ENCODE assay signal across 19 cellular contexts in the genomic region with DNA sequence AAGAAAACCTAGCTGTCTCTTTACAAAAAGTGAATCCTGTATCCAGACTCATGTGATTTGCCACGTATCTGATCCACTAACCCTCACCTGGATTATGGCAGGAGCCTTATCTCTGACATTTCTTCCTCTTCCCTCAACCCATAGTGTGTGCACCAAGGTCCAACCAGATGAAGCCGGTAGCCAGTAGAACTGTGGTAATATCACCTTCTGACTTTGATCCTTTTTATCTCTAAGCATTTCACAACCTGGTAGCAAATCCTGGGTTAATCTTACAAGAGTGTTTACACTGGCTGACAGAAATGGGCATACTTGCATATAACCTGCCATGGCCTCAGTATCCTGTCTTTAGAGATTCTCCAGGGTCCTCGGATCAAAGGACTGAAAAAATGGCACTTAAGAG. TPM values are rescaled to one million over a fixed set of nuclear protein-coding genes. Genes with fewer than 3 reads are reported as not detected.
A peak's percentile ranks its signal among the peaks of the same experiment; 100 is the strongest.
DNase-seq lines count a peak whose midpoint lies in the region; ATAC-seq, FAIRE-seq and TF ChIP-seq lines count a peak whose summit lies in the region.
"Had no signal": no experiment of that assay in that cellular context is flagged by ENCODE, and none has a peak within 500 bp of the region (broad histone marks: within the 10 kb centered on the region; RNA-seq: fewer than 3 reads in every experiment).

No MANE protein-coding gene starts in this region.

- H3K4me1 Mint-ChIP-seq in activated naive CD4-positive, alpha-beta T cell treated with anti-CD3 and anti-CD28 coated beads, Interleukin-2, amount 50 U/mL, for 24 hours: peaks cover 26% of the 10 kb centered on the region
- H3K4me1 Mint-ChIP-seq in activated T-helper 17 cell treated with anti-CD3 and anti-CD28 coated beads, Interleukin-2, amount 50 U/mL, for 72 hours: peaks cover 22% of the 10 kb centered on the region
- H3K4me1 Mint-ChIP-seq in stimulated activated effector memory CD8-positive, alpha-beta T cell treated with anti-CD3 and anti-CD28 coated beads, Interleukin-12 subunit alpha, Interleukin-12 subunit beta, amount 100 ng/mL, for 72 hours: peaks cover 29% of the 10 kb centered on the region

- no peaks in the 10 kb centered on the region for H3K9me3 ChIP-seq in HepG2 (ENCODE audit: low read length)

- H3K27me3 ChIP-seq in HepG2 (ENCODE audit: control insufficient read depth in 1 of 2, insufficient read depth in 2 of 2, low read length in 2 of 2): no peaks in the 10 kb centered on the region
- H3K27me3 ChIP-seq: esophagus muscularis mucosa had no signal

- peak overlapping the region; percentile 17 for H3K27ac ChIP-seq in HepG2 (ENCODE audit: extremely low read length, insufficient read depth, low read length)
- H3K27ac ChIP-seq: esophagus muscularis mucosa had no signal

- CTCF ChIA-PET in HepG2 (lab: Yijun Ruan, JAX; ENCODE audit: low intra/inter-chr PET ratio, low total read pairs): no interaction called here

- peaks cover 21% of the 10 kb centered on the region for H3K79me2 ChIP-seq in HepG2 (ENCODE audit: insufficient read depth, low read length)

- no peaks in the 10 kb centered on the region for H3K27me3 Mint-ChIP-seq in activated naive CD4-positive, alpha-beta T cell treated with anti-CD3 and anti-CD28 coated beads, Interleukin-2, amount 50 U/mL, for 24 hours
- no peaks in the 10 kb centered on the region for H3K27me3 Mint-ChIP-seq in activated T-helper 17 cell treated with anti-CD3 and anti-CD28 coated beads, Interleukin-2, amount 50 U/mL, for 72 hours
- H3K27me3 Mint-ChIP-seq: activated CD4-positive, alpha-beta T cell treated with anti-CD3 and anti-CD28 coated beads for 36 hours; dendritic cell treated with granulocyte-macrophage colony-stimulating factor and Interleukin-4, amounts not matched to agents 40 ng/mL and 50 ng/mL, for 4 days had no signal

- no peak overlapping the region for H2AFZ ChIP-seq in HepG2 (ENCODE audit: low read length)

- TF ChIP-seq RAD21 in HepG2 (CRISPR knock-in tag; IDR thresholded peaks at IDR 0.05): no peak

- intact Hi-C loops in HepG2 (cut with micrococcal nuclease; ENCODE audit: unreplicated experiment): no loop called here

- H3K9me3 Mint-ChIP-seq in activated naive CD4-positive, alpha-beta T cell treated with anti-CD3 and anti-CD28 coated beads, Interleukin-2, amount 50 U/mL, for 24 hours: peaks cover 17% of the 10 kb centered on the region
- H3K9me3 Mint-ChIP-seq in activated T-helper 17 cell treated with anti-CD3 and anti-CD28 coated beads, Interleukin-2, amount 50 U/mL, for 72 hours: peaks cover 10% of the 10 kb centered on the region
- H3K9me3 Mint-ChIP-seq in stimulated activated effector memory CD8-positive, alpha-beta T cell treated with anti-CD3 and anti-CD28 coated beads, Interleukin-12 subunit alpha, Interleukin-12 subunit beta, amount 100 ng/mL, for 72 hours: peaks cover 21% of the 10 kb centered on the region

- POLR2A ChIA-PET in HepG2 (lab: Yijun Ruan, JAX): no interaction called here

- no peak for ATAC-seq in activated T-helper 17 cell treated with anti-CD3 and anti-CD28 coated beads, Interleukin-2, amount 50 U/mL, for 72 hours (replicated peaks)
- ATAC-seq in HepG2: peak; percentile 13; the same call in 2 of the 3 replicates
- no peak for ATAC-seq in stimulated activated effector memory CD8-positive, alpha-beta T cell treated with anti-CD3 and anti-CD28 coated beads, Interleukin-12 subunit alpha, Interleukin-12 subunit beta, amount 100 ng/mL, for 72 hours
- ATAC-seq in GM19463 (IDR thresholded peaks at IDR 0.05; ENCODE audit: unreplicated experiment): no peak
- ATAC-seq: activated CD4-positive, alpha-beta T cell treated with anti-CD3 and anti-CD28 coated beads for 36 hours; Right ventricle myocardium inferior had no signal

- BruUV-seq in HepG2 (replicated peaks; lab: Mats Ljungman, UMichigan): no TSS peak

- peaks cover 21% of the 10 kb centered on the region for H3K4me1 ChIP-seq in HepG2 (ENCODE audit: insufficient read depth, low read length)

- peak overlapping the region; percentile 96 for H3K4me3 Mint-ChIP-seq in activated naive CD4-positive, alpha-beta T cell treated with anti-CD3 and anti-CD28 coated beads, Interleukin-2, amount 50 U/mL, for 24 hours
- H3K4me3 Mint-ChIP-seq in activated T-helper 17 cell treated with anti-CD3 and anti-CD28 coated beads, Interleukin-2, amount 50 U/mL, for 72 hours: peak overlapping the region; percentile 94
- peak overlapping the region; percentile 92 for H3K4me3 Mint-ChIP-seq in stimulated activated effector memory CD8-positive, alpha-beta T cell treated with anti-CD3 and anti-CD28 coated beads, Interleukin-12 subunit alpha, Interleukin-12 subunit beta, amount 100 ng/mL, for 72 hours

- H3K27ac Mint-ChIP-seq in activated naive CD4-positive, alpha-beta T cell treated with anti-CD3 and anti-CD28 coated beads, Interleukin-2, amount 50 U/mL, for 24 hours: no peak overlapping the region
- no peak overlapping the region for H3K27ac Mint-ChIP-seq in activated T-helper 17 cell treated with anti-CD3 and anti-CD28 coated beads, Interleukin-2, amount 50 U/mL, for 72 hours
- no peak overlapping the region for H3K27ac Mint-ChIP-seq in stimulated activated effector memory CD8-positive, alpha-beta T cell treated with anti-CD3 and anti-CD28 coated beads, Interleukin-12 subunit alpha, Interleukin-12 subunit beta, amount 100 ng/mL, for 72 hours
- H3K27ac Mint-ChIP-seq: activated CD4-positive, alpha-beta T cell treated with anti-CD3 and anti-CD28 coated beads for 36 hours; dendritic cell treated with granulocyte-macrophage colony-stimulating factor and Interleukin-4, amounts not matched to agents 40 ng/mL and 50 ng/mL, for 4 days had no signal

- TF ChIP-seq POLR2A in HepG2 (IDR thresholded peaks at IDR 0.05; ENCODE audit: insufficient read depth in 1 of 2, low read depth in 2 of 2, low read length in 2 of 2): no peak

- in situ Hi-C loops in HepG2 (cut with HindIII; ENCODE audit: extremely low pct_ligation_motif_present, low pct_unique_long_range_greater_than_20kb): loop anchor here (10.0 kb wide), 1 partner anchor 240 kb away; the partner anchor contains the start of gene ZNF329

- H3K36me3 Mint-ChIP-seq in activated naive CD4-positive, alpha-beta T cell treated with anti-CD3 and anti-CD28 coated beads, Interleukin-2, amount 50 U/mL, for 24 hours: peaks cover 52% of the 10 kb centered on the region
- peaks cover 68% of the 10 kb centered on the region for H3K36me3 Mint-ChIP-seq in activated T-helper 17 cell treated with anti-CD3 and anti-CD28 coated beads, Interleukin-2, amount 50 U/mL, for 72 hours (ENCODE audit: low read depth)
- peaks cover 46% of the 10 kb centered on the region for H3K36me3 Mint-ChIP-seq in stimulated activated effector memory CD8-positive, alpha-beta T cell treated with anti-CD3 and anti-CD28 coated beads, Interleukin-12 subunit alpha, Interleukin-12 subunit beta, amount 100 ng/mL, for 72 hours

- no peak for TF ChIP-seq CTCF in HepG2 (CRISPR knock-in tag; IDR thresholded peaks at IDR 0.05)

- FAIRE-seq in HepG2 (lab: Jason Lieb, UNC): peak; percentile 70
- no peak for FAIRE-seq in HTR-8/SVneo (lab: Jason Lieb, UNC)

- no peaks in the 10 kb centered on the region for H4K20me1 ChIP-seq in HepG2 (ENCODE audit: insufficient read depth, low read length)

- H3K9ac ChIP-seq in HepG2 (ENCODE audit: insufficient read depth, low read depth, low read length): no peak overlapping the region

- H3K4me3 ChIP-seq in HepG2 (replicated peaks in 1 of 3; ENCODE audit: insufficient read depth in 1 of 3, low read depth in 2 of 3, low read length in 3 of 3): 0 out of 6 replicates have a peak overlapping the region, but pooled peaks of 1 of the 3 experiments have one; percentile 86

- 40% methylated on average over 2 of the region's 3 CpGs for WGBS in HepG2 (ENCODE audit: low lambda C conversion rate)

- no peak for DNase-seq in activated naive CD4-positive, alpha-beta T cell treated with anti-CD3 and anti-CD28 coated beads, Interleukin-2, amount 50 U/mL, for 16 hours
- DNase-seq in HepG2 (ENCODE audit: low spot score) (peak; percentile 13), HTR-8/SVneo (ENCODE audit: insufficient read length, low spot score) (no peak)
- no peak for DNase-seq in stimulated activated effector memory CD8-positive, alpha-beta T cell treated with anti-CD3 and anti-CD28 coated beads, Interleukin-12 subunit alpha, Interleukin-12 subunit beta, amount 100 ng/mL, for 72 hours (ENCODE audit: low spot score in 2 of 2)
- no peak for DNase-seq in activated CD4-positive, alpha-beta T cell treated with anti-CD3 and anti-CD28 coated beads, Interleukin-2, amount 50 U/mL, for 4 hours
- DNase-seq: activated CD4-positive, alpha-beta T cell treated with anti-CD3 and anti-CD28 coated beads for 36 hours; activated effector memory CD4-positive, alpha-beta T cell treated with Interleukin-2 at 50 U/mL for 16 hours; head of caudate nucleus; islet precursor cell; NCI-H1436 treated with DMSO at 0.1 percent for 48 hours; NCI-H226; T-helper 9 cell had no signal

- peak in 1 of 2 experiments; percentile 55; a peak in 1 of 4 replicates for TF ChIP-seq EP300 in HepG2 (IDR thresholded peaks at IDR 0.05; ENCODE audit: low read depth in 2 of 2, low read length in 2 of 2)
- TF ChIP-seq EP300 in HepG2 (CRISPR knock-in tag; IDR thresholded peaks at IDR 0.05; ENCODE audit: borderline replicate concordance): no peak

- peaks cover 3 to 11% of the 10 kb centered on the region in 2 experiments; a peak in 3 of 5 replicates for H3K36me3 ChIP-seq in HepG2 (replicated peaks in 1 of 2; ENCODE audit: control insufficient read depth in 1 of 2, insufficient read depth in 2 of 2, low read length in 2 of 2)

- peak overlapping the region; percentile 75 for H3K4me2 ChIP-seq in HepG2 (ENCODE audit: low read depth, low read length)

RNA-seq across cellular contexts. Expression of gene ZNF417, which starts 1.9 kb away (rescaled TPM):
- 10 to 100 TPM; 15.4 to 26.3 TPM for total RNA-seq in activated T-helper 17 cell treated with anti-CD3 and anti-CD28 coated beads, Interleukin-2, amount 50 U/mL, for 72 hours
- total RNA-seq in HepG2 (2016; rRNA removed; fragmentation: Illumina TruSeq; extraction: Trizol): 13.7 and 14.1 TPM in 2 replicates
- 1.1 and 2.1 TPM in 2 replicates for total RNA-seq in HepG2 (2016; cell fraction: cytosol; rRNA removed; fragmentation: Illumina TruSeq; extraction: Trizol; ENCODE audit: low read depth)
- 12.2 and 16.0 TPM in 2 replicates for total RNA-seq in HepG2 (2016; cell fraction: insoluble cytoplasmic fraction; rRNA removed; fragmentation: Illumina TruSeq; extraction: Trizol)
- total RNA-seq in HepG2 (2016; cell fraction: membrane; rRNA removed; fragmentation: Illumina TruSeq; extraction: Trizol): 5.0 and 5.4 TPM in 2 replicates
- total RNA-seq in HepG2 (2016; cell fraction: nucleus; rRNA removed; fragmentation: Illumina TruSeq; extraction: Trizol): 18.0 and 19.8 TPM in 2 replicates
- polyA plus RNA-seq in HepG2 (2011; rRNA removed): 2.9 and 3.2 TPM in 2 replicates
- polyA plus RNA-seq in HepG2 (2011; cell fraction: cytosol; rRNA removed): 1.2 and 1.9 TPM in 2 replicates
- 7.2 and 7.4 TPM in 2 replicates for polyA plus RNA-seq in HepG2 (2011; cell fraction: nucleus; rRNA removed)
- 3.5 and 3.9 TPM in 2 replicates for polyA plus RNA-seq in HepG2 (2012)
- 0.35 and 2.0 TPM in 2 replicates for polyA plus RNA-seq in HepG2 (2016; cell fraction: cytosol; fragmentation: Illumina TruSeq; extraction: Trizol; ENCODE audit: low read depth)
- 2.8 and 3.3 TPM in 2 replicates for polyA plus RNA-seq in HepG2 (2016; cell fraction: insoluble cytoplasmic fraction; fragmentation: Illumina TruSeq; extraction: Trizol; ENCODE audit: low read depth)
- 1.3 and 1.8 TPM in 2 replicates for polyA plus RNA-seq in HepG2 (2016; cell fraction: membrane; fragmentation: Illumina TruSeq; extraction: Trizol; ENCODE audit: low read depth)
- 11.3 and 15.1 TPM in 2 replicates for polyA plus RNA-seq in HepG2 (2016; cell fraction: nucleus; fragmentation: Illumina TruSeq; extraction: Trizol; ENCODE audit: insufficient read depth, low read depth)
- 6.4 and 7.5 TPM in 2 replicates for polyA minus RNA-seq in HepG2 (2011; rRNA and poly(A)+ RNA removed; ENCODE audit: low replicate concordance)
- polyA minus RNA-seq in HepG2 (2011; cell fraction: cytosol; rRNA and poly(A)+ RNA removed): 2.6 and 4.8 TPM in 2 replicates
- polyA minus RNA-seq in HepG2 (2011; cell fraction: nucleus; rRNA and poly(A)+ RNA removed): 23.2 and 23.7 TPM in 2 replicates

RNA-seq across cellular contexts. Expression of gene ZNF418, which starts 20.7 kb away (rescaled TPM):
- 1 to 10 TPM; 1.0 to 6.7 TPM for total RNA-seq in activated T-helper 17 cell treated with anti-CD3 and anti-CD28 coated beads, Interleukin-2, amount 50 U/mL, for 72 hours
- 0.27 TPM in 1 of 2 replicates, not detected in the other for total RNA-seq in HepG2 (2016; rRNA removed; fragmentation: Illumina TruSeq; extraction: Trizol)
- total RNA-seq in HepG2 (2016; cell fraction: cytosol; rRNA removed; fragmentation: Illumina TruSeq; extraction: Trizol; ENCODE audit: low read depth): 0.44 and 0.51 TPM in 2 replicates
- total RNA-seq in HepG2 (2016; cell fraction: insoluble cytoplasmic fraction; rRNA removed; fragmentation: Illumina TruSeq; extraction: Trizol): 0.32 TPM in 1 of 2 replicates, not detected in the other
- total RNA-seq in HepG2 (2016; cell fraction: membrane; rRNA removed; fragmentation: Illumina TruSeq; extraction: Trizol): 0.45 and 0.65 TPM in 2 replicates
- total RNA-seq in HepG2 (2016; cell fraction: nucleus; rRNA removed; fragmentation: Illumina TruSeq; extraction: Trizol): 0.31 and 0.37 TPM in 2 replicates
- 0.03 and 0.07 TPM in 2 replicates for polyA plus RNA-seq in HepG2 (2011; rRNA removed)
- polyA plus RNA-seq in HepG2 (2011; cell fraction: cytosol; rRNA removed): not detected in 2 replicates
- polyA plus RNA-seq in HepG2 (2011; cell fraction: nucleus; rRNA removed): 0.16 and 1.5 TPM in 2 replicates
- polyA plus RNA-seq in HepG2 (2012): 0.04 and 0.23 TPM in 2 replicates
- polyA plus RNA-seq in HepG2 (2016; cell fraction: cytosol; fragmentation: Illumina TruSeq; extraction: Trizol; ENCODE audit: low read depth): not detected in 2 replicates
- polyA plus RNA-seq in HepG2 (2016; cell fraction: insoluble cytoplasmic fraction; fragmentation: Illumina TruSeq; extraction: Trizol; ENCODE audit: low read depth): not detected in 2 replicates
- not detected in 2 replicates for polyA plus RNA-seq in HepG2 (2016; cell fraction: membrane; fragmentation: Illumina TruSeq; extraction: Trizol; ENCODE audit: low read depth)
- 0.42 and 0.89 TPM in 2 replicates for polyA plus RNA-seq in HepG2 (2016; cell fraction: nucleus; fragmentation: Illumina TruSeq; extraction: Trizol; ENCODE audit: insufficient read depth, low read depth)
- 0.28 TPM in 1 of 2 replicates, not detected in the other for polyA minus RNA-seq in HepG2 (2011; rRNA and poly(A)+ RNA removed; ENCODE audit: low replicate concordance)
- not detected in 2 replicates for polyA minus RNA-seq in HepG2 (2011; cell fraction: cytosol; rRNA and poly(A)+ RNA removed)
- polyA minus RNA-seq in HepG2 (2011; cell fraction: nucleus; rRNA and poly(A)+ RNA removed): 1.4 and 1.6 TPM in 2 replicates

RNA-seq across cellular contexts. Expression of gene ZNF814, which starts 25.7 kb away (rescaled TPM):
- 10 to 100 TPM; 16.2 to 21.5 TPM for total RNA-seq in activated T-helper 17 cell treated with anti-CD3 and anti-CD28 coated beads, Interleukin-2, amount 50 U/mL, for 72 hours
- total RNA-seq in HepG2 (2016; rRNA removed; fragmentation: Illumina TruSeq; extraction: Trizol): 2.3 and 3.4 TPM in 2 replicates
- total RNA-seq in HepG2 (2016; cell fraction: cytosol; rRNA removed; fragmentation: Illumina TruSeq; extraction: Trizol; ENCODE audit: low read depth): 0.61 and 0.71 TPM in 2 replicates
- total RNA-seq in HepG2 (2016; cell fraction: insoluble cytoplasmic fraction; rRNA removed; fragmentation: Illumina TruSeq; extraction: Trizol): 2.3 and 2.9 TPM in 2 replicates
- total RNA-seq in HepG2 (2016; cell fraction: membrane; rRNA removed; fragmentation: Illumina TruSeq; extraction: Trizol): 1.4 and 1.5 TPM in 2 replicates
- 5.0 and 5.4 TPM in 2 replicates for total RNA-seq in HepG2 (2016; cell fraction: nucleus; rRNA removed; fragmentation: Illumina TruSeq; extraction: Trizol)
- polyA plus RNA-seq in HepG2 (2011; rRNA removed): 2.1 and 2.5 TPM in 2 replicates
- polyA plus RNA-seq in HepG2 (2011; cell fraction: cytosol; rRNA removed): 0.71 and 1.0 TPM in 2 replicates
- 2.6 and 4.3 TPM in 2 replicates for polyA plus RNA-seq in HepG2 (2011; cell fraction: nucleus; rRNA removed)
- polyA plus RNA-seq in HepG2 (2012): 5.2 and 5.4 TPM in 2 replicates
- polyA plus RNA-seq in HepG2 (2016; cell fraction: cytosol; fragmentation: Illumina TruSeq; extraction: Trizol; ENCODE audit: low read depth): 0.24 and 0.27 TPM in 2 replicates
- 0.91 and 0.98 TPM in 2 replicates for polyA plus RNA-seq in HepG2 (2016; cell fraction: insoluble cytoplasmic fraction; fragmentation: Illumina TruSeq; extraction: Trizol; ENCODE audit: low read depth)
- polyA plus RNA-seq in HepG2 (2016; cell fraction: membrane; fragmentation: Illumina TruSeq; extraction: Trizol; ENCODE audit: low read depth): 0.21 and 1.1 TPM in 2 replicates
- polyA plus RNA-seq in HepG2 (2016; cell fraction: nucleus; fragmentation: Illumina TruSeq; extraction: Trizol; ENCODE audit: insufficient read depth, low read depth): 7.3 and 7.5 TPM in 2 replicates
- polyA minus RNA-seq in HepG2 (2011; rRNA and poly(A)+ RNA removed; ENCODE audit: low replicate concordance): 7.9 and 8.9 TPM in 2 replicates
- polyA minus RNA-seq in HepG2 (2011; cell fraction: cytosol; rRNA and poly(A)+ RNA removed): 0.89 and 1.1 TPM in 2 replicates
- 12.0 and 13.2 TPM in 2 replicates for polyA minus RNA-seq in HepG2 (2011; cell fraction: nucleus; rRNA and poly(A)+ RNA removed)

RNA-seq across cellular contexts. Expression of gene ZNF256, which starts 33.0 kb away (rescaled TPM):
- total RNA-seq in activated T-helper 17 cell treated with anti-CD3 and anti-CD28 coated beads, Interleukin-2, amount 50 U/mL, for 72 hours: 1 to 10 TPM; 4.3 to 7.8 TPM
- 6.0 and 6.7 TPM in 2 replicates for total RNA-seq in HepG2 (2016; rRNA removed; fragmentation: Illumina TruSeq; extraction: Trizol)
- 1.0 and 2.1 TPM in 2 replicates for total RNA-seq in HepG2 (2016; cell fraction: cytosol; rRNA removed; fragmentation: Illumina TruSeq; extraction: Trizol; ENCODE audit: low read depth)
- 5.9 and 6.1 TPM in 2 replicates for total RNA-seq in HepG2 (2016; cell fraction: insoluble cytoplasmic fraction; rRNA removed; fragmentation: Illumina TruSeq; extraction: Trizol)
- total RNA-seq in HepG2 (2016; cell fraction: membrane; rRNA removed; fragmentation: Illumina TruSeq; extraction: Trizol): 3.1 and 4.6 TPM in 2 replicates
- total RNA-seq in HepG2 (2016; cell fraction: nucleus; rRNA removed; fragmentation: Illumina TruSeq; extraction: Trizol): 7.6 and 8.7 TPM in 2 replicates
- polyA plus RNA-seq in HepG2 (2011; rRNA removed): 3.1 and 3.8 TPM in 2 replicates
- 1.9 and 2.7 TPM in 2 replicates for polyA plus RNA-seq in HepG2 (2011; cell fraction: cytosol; rRNA removed)
- 4.2 and 4.4 TPM in 2 replicates for polyA plus RNA-seq in HepG2 (2011; cell fraction: nucleus; rRNA removed)
- polyA plus RNA-seq in HepG2 (2012): 2.4 and 3.6 TPM in 2 replicates
- 0.68 and 0.81 TPM in 2 replicates for polyA plus RNA-seq in HepG2 (2016; cell fraction: cytosol; fragmentation: Illumina TruSeq; extraction: Trizol; ENCODE audit: low read depth)
- 4.2 TPM in 2 replicates for polyA plus RNA-seq in HepG2 (2016; cell fraction: insoluble cytoplasmic fraction; fragmentation: Illumina TruSeq; extraction: Trizol; ENCODE audit: low read depth)
- 1.5 and 1.9 TPM in 2 replicates for polyA plus RNA-seq in HepG2 (2016; cell fraction: membrane; fragmentation: Illumina TruSeq; extraction: Trizol; ENCODE audit: low read depth)
- 9.4 and 10.6 TPM in 2 replicates for polyA plus RNA-seq in HepG2 (2016; cell fraction: nucleus; fragmentation: Illumina TruSeq; extraction: Trizol; ENCODE audit: insufficient read depth, low read depth)
- polyA minus RNA-seq in HepG2 (2011; rRNA and poly(A)+ RNA removed; ENCODE audit: low replicate concordance): 2.1 TPM in 1 of 2 replicates, not detected in the other
- 2.3 and 3.2 TPM in 2 replicates for polyA minus RNA-seq in HepG2 (2011; cell fraction: cytosol; rRNA and poly(A)+ RNA removed)
- polyA minus RNA-seq in HepG2 (2011; cell fraction: nucleus; rRNA and poly(A)+ RNA removed): 7.0 and 8.3 TPM in 2 replicates

RNA-seq across cellular contexts. Expression of gene C19orf18, which starts 59.8 kb away (rescaled TPM):
- total RNA-seq in activated T-helper 17 cell treated with anti-CD3 and anti-CD28 coated beads, Interleukin-2, amount 50 U/mL, for 72 hours: under 1 TPM in 1 of 2 donors, not detected in 1; 0.29 TPM
- total RNA-seq in HepG2 (2016; rRNA removed; fragmentation: Illumina TruSeq; extraction: Trizol): 0.22 and 0.38 TPM in 2 replicates
- 0.30 TPM in 1 of 2 replicates, not detected in the other for total RNA-seq in HepG2 (2016; cell fraction: cytosol; rRNA removed; fragmentation: Illumina TruSeq; extraction: Trizol; ENCODE audit: low read depth)
- total RNA-seq in HepG2 (2016; cell fraction: insoluble cytoplasmic fraction; rRNA removed; fragmentation: Illumina TruSeq; extraction: Trizol): 0.36 and 0.54 TPM in 2 replicates
- total RNA-seq in HepG2 (2016; cell fraction: membrane; rRNA removed; fragmentation: Illumina TruSeq; extraction: Trizol): not detected in 2 replicates
- total RNA-seq in HepG2 (2016; cell fraction: nucleus; rRNA removed; fragmentation: Illumina TruSeq; extraction: Trizol): 1.4 TPM in 2 replicates
- polyA plus RNA-seq in HepG2 (2011; rRNA removed): 0.55 and 0.56 TPM in 2 replicates
- 0.08 and 0.32 TPM in 2 replicates for polyA plus RNA-seq in HepG2 (2011; cell fraction: cytosol; rRNA removed)
- 0.66 and 1.1 TPM in 2 replicates for polyA plus RNA-seq in HepG2 (2011; cell fraction: nucleus; rRNA removed)
- polyA plus RNA-seq in HepG2 (2012): 0.80 and 1.4 TPM in 2 replicates
- 0.11 and 0.25 TPM in 2 replicates for polyA plus RNA-seq in HepG2 (2016; cell fraction: cytosol; fragmentation: Illumina TruSeq; extraction: Trizol; ENCODE audit: low read depth)
- polyA plus RNA-seq in HepG2 (2016; cell fraction: insoluble cytoplasmic fraction; fragmentation: Illumina TruSeq; extraction: Trizol; ENCODE audit: low read depth): 0.57 and 0.99 TPM in 2 replicates
- polyA plus RNA-seq in HepG2 (2016; cell fraction: membrane; fragmentation: Illumina TruSeq; extraction: Trizol; ENCODE audit: low read depth): 0.22 and 0.26 TPM in 2 replicates
- 2.0 and 2.4 TPM in 2 replicates for polyA plus RNA-seq in HepG2 (2016; cell fraction: nucleus; fragmentation: Illumina TruSeq; extraction: Trizol; ENCODE audit: insufficient read depth, low read depth)
- polyA minus RNA-seq in HepG2 (2011; rRNA and poly(A)+ RNA removed; ENCODE audit: low replicate concordance): 0.16 TPM in 1 of 2 replicates, not detected in the other
- not detected in 2 replicates for polyA minus RNA-seq in HepG2 (2011; cell fraction: cytosol; rRNA and poly(A)+ RNA removed)
- polyA minus RNA-seq in HepG2 (2011; cell fraction: nucleus; rRNA and poly(A)+ RNA removed): 0.64 and 2.5 TPM in 2 replicates
- total RNA-seq: LHCN-M2 had no signal
